Comparison of ENCODE assay signal across 10 cellular contexts in the genomic region with DNA sequence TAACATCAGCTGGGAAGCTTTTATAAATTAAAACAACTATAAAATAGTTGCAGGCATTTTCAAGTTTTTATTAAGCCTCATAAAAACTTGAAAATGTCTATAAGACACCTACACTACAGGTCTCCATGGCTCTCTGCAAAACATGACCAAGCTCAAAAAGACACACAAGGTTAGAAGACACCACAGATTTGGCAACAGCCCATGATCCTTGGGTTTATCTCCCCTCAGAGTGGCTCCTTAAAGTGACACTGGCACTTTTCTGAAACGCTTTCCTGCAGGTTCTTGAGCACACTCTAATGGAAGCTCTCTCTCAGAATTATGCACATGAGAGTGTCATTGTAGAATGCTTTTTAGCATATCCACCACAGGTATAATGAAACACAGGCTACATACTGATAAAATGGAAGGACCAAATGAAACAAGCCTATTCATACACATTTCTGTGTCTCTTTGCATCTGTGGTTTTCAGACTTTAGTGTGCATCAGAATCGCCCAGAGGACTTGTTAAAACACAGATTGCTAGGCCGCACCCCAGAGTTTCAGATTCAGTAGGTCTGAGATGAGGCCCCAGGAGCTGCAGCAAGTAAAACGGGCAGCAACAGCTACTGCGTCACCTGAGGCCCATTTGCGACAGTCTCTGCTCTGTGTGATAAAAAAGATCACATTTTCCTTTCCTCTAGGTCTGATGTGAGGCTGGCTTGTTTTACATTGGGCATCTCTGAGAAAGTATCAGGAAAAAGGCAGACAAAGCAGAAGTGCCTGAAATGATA.
DNase-seq lines count a peak whose midpoint lies in the region; ATAC-seq and TF ChIP-seq lines count a peak whose summit lies in the region.
"Had no signal": no experiment of that assay in that cellular context is flagged by ENCODE, and none has a peak within 500 bp of the region (broad histone marks: within the 10 kb centered on the region; RNA-seq: fewer than 3 reads in every experiment).

No MANE protein-coding gene starts in this region.

- WGBS in mammary epithelial cell (ENCODE audit: low coverage, missing lambda C conversion rate), result 89% methylated on average over 6 of the region's 6 CpGs

- no peak overlapping the region for H3K4me3 ChIP-seq in CD8-positive, alpha-beta T cell (ENCODE audit: low read depth, low read length)
- no peak overlapping the region for H3K4me3 ChIP-seq in mammary epithelial cell (replicated peaks in 1 of 3; ENCODE audit: insufficient read depth in 1 of 3, low read depth in 2 of 3, low read length in 3 of 3)

- no peaks in the 10 kb centered on the region for H3K79me2 ChIP-seq in mammary epithelial cell (ENCODE audit: insufficient read depth, low read length)

- POLR2A ChIA-PET in CD8-positive, alpha-beta T cell (lab: Charles Lee), result interaction anchor here (2.1 kb wide), 1 partner anchor 12 kb away, joined by 6 read pairs; no protein-coding TSS in a partner anchor

- H3K9me3 ChIP-seq in CD8-positive, alpha-beta T cell (ENCODE audit: low read length), result no peaks in the 10 kb centered on the region
- H3K9me3 ChIP-seq in mammary epithelial cell (replicated peaks; ENCODE audit: insufficient read depth, low read length), result no peaks in the 10 kb centered on the region

- TF ChIP-seq CTCF in CD8-positive, alpha-beta T cell (IDR thresholded peaks at IDR 0.05), result no peak
- TF ChIP-seq CTCF in endothelial cell (IDR thresholded peaks at IDR 0.05; ENCODE audit: unreplicated experiment), result no peak
- no peak for TF ChIP-seq CTCF in mammary epithelial cell (conservative IDR thresholded peaks at IDR 0.05 in 1 of 2, IDR thresholded peaks at IDR 0.05 in 1 of 2; ENCODE audit: extremely low read depth in 1 of 2, insufficient read depth in 1 of 2, low read depth in 1 of 2, low read length in 2 of 2)

- CTCF ChIA-PET in CD8-positive, alpha-beta T cell (lab: Charles Lee), result interaction anchor here (1.4 kb wide), 1 partner anchor 18 kb away, joined by 4 read pairs; no protein-coding TSS in a partner anchor
- CTCF ChIA-PET in mammary epithelial cell (lab: Charles Lee; ENCODE audit: low non-redundant PET), result no interaction called here

- no peak overlapping the region for H2AFZ ChIP-seq in mammary epithelial cell (ENCODE audit: low read depth, low read length)

- H3K27me3 ChIP-seq in CD8-positive, alpha-beta T cell (ENCODE audit: insufficient read depth, low read length), result no peaks in the 10 kb centered on the region
- no peaks in the 10 kb centered on the region for H3K27me3 ChIP-seq in mammary epithelial cell (ENCODE audit: insufficient read depth, low read length)

- intact Hi-C loops in CD8-positive, alpha-beta T cell (cut with DNase I, micrococcal nuclease), result no loop called here
- intact Hi-C loops in mammary epithelial cell (cut with micrococcal nuclease), result no loop called here

- H3K27ac ChIP-seq in CD8-positive, alpha-beta T cell (ENCODE audit: low read depth, low read length), result no peak overlapping the region
- H3K27ac ChIP-seq in mammary epithelial cell (ENCODE audit: insufficient read depth, low read depth, low read length), result no peak overlapping the region

- dilution Hi-C loops in mammary epithelial cell (cut with HindIII; ENCODE audit: low sequenced_read_pairs), result no loop called here

- in situ Hi-C loops in mammary epithelial cell (cut with MboI; ENCODE audit: low sequenced_read_pairs in 2 of 2), result no loop called here

- no peak overlapping the region for H3K9ac ChIP-seq in mammary epithelial cell (ENCODE audit: insufficient read depth, low read length)

- no peaks in the 10 kb centered on the region for H3K36me3 ChIP-seq in CD8-positive, alpha-beta T cell (ENCODE audit: insufficient read depth, low read length)
- H3K36me3 ChIP-seq in mammary epithelial cell (ENCODE audit: insufficient read depth, low read length), result no peaks in the 10 kb centered on the region

- H3K4me1 Mint-ChIP-seq in CD8-positive, alpha-beta T cell (ENCODE audit: low read depth), result peaks cover 9% of the 10 kb centered on the region
- no peaks in the 10 kb centered on the region for H3K4me1 Mint-ChIP-seq in endothelial cell (ENCODE audit: unreplicated experiment)

- H3K27me3 Mint-ChIP-seq in CD8-positive, alpha-beta T cell (ENCODE audit: low read depth), result peaks cover 2% of the 10 kb centered on the region
- H3K27me3 Mint-ChIP-seq in endothelial cell (ENCODE audit: unreplicated experiment), result peaks cover 3% of the 10 kb centered on the region

- H3K4me2 ChIP-seq in mammary epithelial cell (ENCODE audit: insufficient read depth, low read depth, low read length), result no peak overlapping the region

- H3K4me1 ChIP-seq in CD8-positive, alpha-beta T cell (ENCODE audit: insufficient read depth, low read length), result no peaks in the 10 kb centered on the region
- no peaks in the 10 kb centered on the region for H3K4me1 ChIP-seq in mammary epithelial cell (ENCODE audit: insufficient read depth, low read length)

- no peaks in the 10 kb centered on the region for H3K9me3 Mint-ChIP-seq in CD8-positive, alpha-beta T cell
- no peaks in the 10 kb centered on the region for H3K9me3 Mint-ChIP-seq in endothelial cell (ENCODE audit: unreplicated experiment)
- H3K9me3 Mint-ChIP-seq: activated naive CD4-positive, alpha-beta T cell treated with anti-CD3 and anti-CD28 coated beads, Interleukin-2, amount 50 U/mL, for 72 hours had no signal

- H3K27ac Mint-ChIP-seq in CD8-positive, alpha-beta T cell, result peak overlapping the region; percentile 15
- no peak overlapping the region for H3K27ac Mint-ChIP-seq in endothelial cell (ENCODE audit: unreplicated experiment)
- H3K27ac Mint-ChIP-seq: activated naive CD4-positive, alpha-beta T cell treated with anti-CD3 and anti-CD28 coated beads, Interleukin-2, amount 50 U/mL, for 72 hours had no signal

- peak; percentile 23 for ATAC-seq in CD8-positive, alpha-beta T cell
- peak; percentile 69 for ATAC-seq in GM18907 (IDR thresholded peaks at IDR 0.05; ENCODE audit: unreplicated experiment)
- ATAC-seq in HG02798 (IDR thresholded peaks at IDR 0.05; ENCODE audit: poor library complexity, unreplicated experiment), result peak; percentile 79

- no peaks in the 10 kb centered on the region for H3K36me3 Mint-ChIP-seq in CD8-positive, alpha-beta T cell
- H3K36me3 Mint-ChIP-seq in endothelial cell (ENCODE audit: low read depth, unreplicated experiment), result no peaks in the 10 kb centered on the region
- H3K36me3 Mint-ChIP-seq: activated naive CD4-positive, alpha-beta T cell treated with anti-CD3 and anti-CD28 coated beads, Interleukin-2, amount 50 U/mL, for 72 hours had no signal

- H4K20me1 ChIP-seq in mammary epithelial cell (ENCODE audit: insufficient read depth, low read length), result no peaks in the 10 kb centered on the region

- DNase-seq in CD8-positive, alpha-beta T cell, result no peak
- peak; percentile 28 for DNase-seq in MV-4-11 (lab: John Stamatoyannopoulos, UW)
- no peak for DNase-seq in endothelial cell (ENCODE audit: low spot score)
- DNase-seq in mammary epithelial cell, result no peak
- no peak for DNase-seq in NCI-H187 (lab: John Stamatoyannopoulos, UW)
- DNase-seq in SIG-M5 (lab: John Stamatoyannopoulos, UW), result no peak
- DNase-seq: DMS 273 treated with DMSO at 0.1 percent for 48 hours had no signal

- no TSS peak for BruUV-seq in mammary epithelial cell (replicated peaks; lab: Mats Ljungman, UMichigan)

- no peak overlapping the region for H3K4me3 Mint-ChIP-seq in CD8-positive, alpha-beta T cell
- H3K4me3 Mint-ChIP-seq in endothelial cell (ENCODE audit: unreplicated experiment), result no peak overlapping the region

Comparison
In these comparisons a context has a peak if more than half of its experiments do, and no peak if none do; other contexts are left out.
1. ATAC-seq: peak in every context shown above with its lines; median percentile 79 in HG02798; 69 in GM18907; 23 in CD8-positive, alpha-beta T cell.